8 cellular contexts compared by ENCODE assay signal in genomic region chr19:49766007-49766937, GRCh38. TPM values are rescaled to one million over a fixed set of nuclear protein-coding genes. Genes with fewer than 3 reads are reported as not detected.
A peak's percentile ranks its signal among the peaks of the same experiment; 100 is the strongest.
DNase-seq lines count a peak whose midpoint lies in the region; ATAC-seq and TF ChIP-seq lines count a peak whose summit lies in the region.

No MANE protein-coding gene starts in this region.

- H3K9me3 ChIP-seq in osteoblast (ENCODE audit: low read depth, low read length) (no peaks in the 10 kb centered on the region), thoracic aorta (no peaks in the 10 kb centered on the region)

- H3K27ac ChIP-seq in osteoblast (ENCODE audit: low read depth, low read length) (peak overlapping the region; percentile 96), thoracic aorta (peak overlapping the region; percentile 89 to 94)

- peaks cover 30% of the 10 kb centered on the region for H4K20me1 ChIP-seq in osteoblast (ENCODE audit: insufficient read depth, low read length)

- peak overlapping the region; percentile 94 for H3K27ac Mint-ChIP-seq in activated naive CD8-positive, alpha-beta T cell treated with anti-CD3 and anti-CD28 coated beads, Interleukin-2, amount 10 ng/mL, durations not matched to agents 7 days and 5 days

- POLR2A ChIA-PET in activated naive CD8-positive, alpha-beta T cell treated with anti-CD3 and anti-CD28 coated beads, Interleukin-2, amount 10 ng/mL, durations not matched to agents 7 days and 5 days (lab: Charles Lee): interaction anchor here (0.6 to 1.8 kb wide), 13 partner anchors 11 to 1128 kb away, joined by 3 to 7 read pairs (median 3); partner anchors contain the start of genes MED25 and NUP62

- peak overlapping the region; percentile 90 for H3K4me2 ChIP-seq in osteoblast (ENCODE audit: insufficient read depth, low read length)

- no peaks in the 10 kb centered on the region for H3K27me3 Mint-ChIP-seq in activated naive CD8-positive, alpha-beta T cell treated with anti-CD3 and anti-CD28 coated beads, Interleukin-2, amount 10 ng/mL, durations not matched to agents 7 days and 5 days

- H3K9me3 Mint-ChIP-seq in activated naive CD8-positive, alpha-beta T cell treated with anti-CD3 and anti-CD28 coated beads, Interleukin-2, amount 10 ng/mL, durations not matched to agents 7 days and 5 days: no peaks in the 10 kb centered on the region

- H3K36me3 Mint-ChIP-seq in activated naive CD8-positive, alpha-beta T cell treated with anti-CD3 and anti-CD28 coated beads, Interleukin-2, amount 10 ng/mL, durations not matched to agents 7 days and 5 days: peaks cover 6% of the 10 kb centered on the region

- H3K27me3 ChIP-seq in osteoblast (ENCODE audit: insufficient read depth, low read length): no peaks in the 10 kb centered on the region
- H3K27me3 ChIP-seq in thoracic aorta (replicated peaks; ENCODE audit: insufficient read depth): no peaks in the 10 kb centered on the region

- TF ChIP-seq CTCF in GM12864 (IDR thresholded peaks at IDR 0.05; ENCODE audit: low read depth, low read length, missing control alignments) (no peak), osteoblast (IDR thresholded peaks at IDR 0.05; ENCODE audit: extremely low read depth, low read depth, low read length) (no peak), thoracic aorta (IDR thresholded peaks at IDR 0.05) (no peak)

- peaks cover 26% of the 10 kb centered on the region for H3K4me1 Mint-ChIP-seq in activated naive CD8-positive, alpha-beta T cell treated with anti-CD3 and anti-CD28 coated beads, Interleukin-2, amount 10 ng/mL, durations not matched to agents 7 days and 5 days

- H3K4me1 ChIP-seq in osteoblast (ENCODE audit: insufficient read depth, low read length) (peaks cover 23% of the 10 kb centered on the region), thoracic aorta (ENCODE audit: control insufficient read depth in 1 of 2, low read depth in 2 of 2) (peaks cover 19 to 28% of the 10 kb centered on the region in 2 donors)

- intact Hi-C loops in head of caudate nucleus (cut with DNase I): loop anchor here (5.0 kb wide), 1 partner anchor 46 kb away; the partner anchor contains the start of gene FUZ

- peak overlapping the region; percentile 61 for H3K4me3 ChIP-seq in GM12864 (ENCODE audit: low read depth, low read length)
- H3K4me3 ChIP-seq in osteoblast (ENCODE audit: insufficient read depth, low read length): peak overlapping the region; percentile 62
- H3K4me3 ChIP-seq in thoracic aorta: peak overlapping the region; percentile 92

- peak overlapping the region; percentile 97 for H3K4me3 Mint-ChIP-seq in activated naive CD8-positive, alpha-beta T cell treated with anti-CD3 and anti-CD28 coated beads, Interleukin-2, amount 10 ng/mL, durations not matched to agents 7 days and 5 days

- H3K79me2 ChIP-seq in osteoblast (ENCODE audit: insufficient read depth, low read length): peaks cover 44% of the 10 kb centered on the region

- DNase-seq in GM12864 (ENCODE audit: low read depth): peak; percentile 100
- DNase-seq in NCI-H1105 treated with DMSO at 0.1 percent for 48 hours (lab: John Stamatoyannopoulos, UW): peak; percentile 100
- peak; percentile 99 for DNase-seq in SKM-1 treated with dmso at 0.1 percent for 144 hours (lab: John Stamatoyannopoulos, UW; ENCODE audit: unreplicated experiment)
- DNase-seq in activated naive CD8-positive, alpha-beta T cell treated with anti-CD3 and anti-CD28 coated beads, Interleukin-2, amount 10 ng/mL, durations not matched to agents 7 days and 5 days: peak; percentile 96
- DNase-seq in head of caudate nucleus: peak; percentile 96 to 100 (median 100)
- peak; percentile 100 for DNase-seq in osteoblast (ENCODE audit: insufficient read length, low spot score, missing footprints)
- peak; percentile 99 for DNase-seq in thoracic aorta (ENCODE audit: low spot score)

- ATAC-seq in HG02678 (IDR thresholded peaks at IDR 0.05; ENCODE audit: unreplicated experiment) (peak; percentile 89), thoracic aorta (ENCODE audit: insufficient number of reproducible peaks, low FRiP score, low read depth) (peak; percentile 98)
- ATAC-seq in activated naive CD8-positive, alpha-beta T cell treated with anti-CD3 and anti-CD28 coated beads, Interleukin-2, amount 10 ng/mL, durations not matched to agents 7 days and 5 days (ENCODE audit: low read depth): peak; percentile 90

- no peaks in the 10 kb centered on the region for H3K36me3 ChIP-seq in osteoblast (ENCODE audit: insufficient read depth, low read length)
- no peaks in the 10 kb centered on the region for H3K36me3 ChIP-seq in thoracic aorta

- H2AFZ ChIP-seq in osteoblast (ENCODE audit: low read length): peak overlapping the region; percentile 76

RNA-seq across cellular contexts. Expression of gene AP2A1, which starts 0.5 kb away (rescaled TPM):
- 10 to 100 TPM; 81.6 to 87.7 TPM for total RNA-seq in activated naive CD8-positive, alpha-beta T cell treated with anti-CD3 and anti-CD28 coated beads, Interleukin-2, amount 10 ng/mL, durations not matched to agents 7 days and 5 days
- total RNA-seq in osteoblast (93.1 and 98.1 TPM in 2 replicates), thoracic aorta (10 to 100 TPM; 81.1 to 89.7 TPM)

RNA-seq across cellular contexts. Expression of gene TSKS, which starts 3.2 kb away (rescaled TPM):
- 1 to 10 TPM; 2.0 to 2.4 TPM for total RNA-seq in activated naive CD8-positive, alpha-beta T cell treated with anti-CD3 and anti-CD28 coated beads, Interleukin-2, amount 10 ng/mL, durations not matched to agents 7 days and 5 days
- total RNA-seq in osteoblast (not detected in 2 replicates), thoracic aorta (not detected)

RNA-seq across cellular contexts. Expression of gene FUZ, which starts 46.8 kb away (rescaled TPM):
- 10 to 100 TPM; 30.0 to 31.3 TPM for total RNA-seq in activated naive CD8-positive, alpha-beta T cell treated with anti-CD3 and anti-CD28 coated beads, Interleukin-2, amount 10 ng/mL, durations not matched to agents 7 days and 5 days
- total RNA-seq in osteoblast (18.6 and 29.7 TPM in 2 replicates), thoracic aorta (10 to 100 TPM; 23.6 to 27.3 TPM)

RNA-seq across cellular contexts. Expression of gene MED25, which starts 51.8 kb away (rescaled TPM):
- 10 to 100 TPM; 60.4 to 66.3 TPM for total RNA-seq in activated naive CD8-positive, alpha-beta T cell treated with anti-CD3 and anti-CD28 coated beads, Interleukin-2, amount 10 ng/mL, durations not matched to agents 7 days and 5 days
- total RNA-seq in osteoblast (19.5 and 20.9 TPM in 2 replicates), thoracic aorta (10 to 100 TPM; 29.8 to 37.0 TPM)

Comparison
In these comparisons a context has a peak if more than half of its experiments do, and no peak if none do; other contexts are left out.
1. Peak in every context shown above with its lines: DNase-seq, ATAC-seq, H3K4me3 ChIP-seq and H3K27ac ChIP-seq.